Comparison of ENCODE assay signal across 30 cellular contexts in genomic region chr5:176625512-176625911, GRCh38. TPM values are rescaled to one million over a fixed set of nuclear protein-coding genes. Genes with fewer than 3 reads are reported as not detected.
"Had no signal": no experiment of that assay in that cellular context is flagged by ENCODE, and none has a peak within 500 bp of the region (broad histone marks: within the 10 kb centered on the region; RNA-seq: fewer than 3 reads in every experiment).

No MANE protein-coding gene starts in this region.

- H3K36me3 Mint-ChIP-seq: activated naive CD4-positive, alpha-beta T cell treated with anti-CD3 and anti-CD28 coated beads, Interleukin-2, amount 50 U/mL, for 72 hours had no signal

- H3K27ac Mint-ChIP-seq: activated CD4-positive, alpha-beta T cell treated with anti-CD3 and anti-CD28 coated beads, Interleukin-2, amount 10 ng/mL, durations not matched to agents 7 days and 5 days; activated CD8-positive, alpha-beta T cell treated with anti-CD3 and anti-CD28 coated beads, Interleukin-2, amount 10 ng/mL, durations not matched to agents 7 days and 5 days; activated naive CD4-positive, alpha-beta T cell treated with anti-CD3 and anti-CD28 coated beads for 36 hours; activated naive CD4-positive, alpha-beta T cell treated with anti-CD3 and anti-CD28 coated beads, Interleukin-2, amount 50 U/mL, for 72 hours; activated naive CD8-positive, alpha-beta T cell treated with anti-CD3 and anti-CD28 coated beads, Interleukin-2, amount 50 U/mL, for 24 hours; activated T-cell treated with anti-CD3 and anti-CD28 coated beads, Interleukin-2, amount 50 U/mL, for 24 hours; activated T-helper 2 cell treated with anti-CD3 and anti-CD28 coated beads, Interferon-gamma antibody, Interleukin-2, Interleukin-4, amounts not matched to agents 10 μg/mL and 5 μg/mL and 100 μg/mL, durations not matched to agents 14 hours and 24 hours and 36 hours; T-helper 1 cell treated with Interleukin-12 subunit alpha and Interleukin-12 subunit beta and Interleukin-4 antibody, amounts not matched to agents 30 μg/mL and 1 μg/mL, for 36 hours; T-helper 2 cell treated with Interferon-gamma antibody and Interleukin-4, amounts not matched to agents 5 μg/mL and 100 μg/mL, for 36 hours had no signal

- DNase-seq: activated CD4-positive, alpha-beta T cell treated with anti-CD3 and anti-CD28 coated beads, Interleukin-2, amount 10 ng/mL, durations not matched to agents 7 days and 5 days; activated CD4-positive, alpha-beta T cell treated with anti-CD3 and anti-CD28 coated beads, Interleukin-2, amount 50 U/mL, for 48 hours; activated CD8-positive, alpha-beta T cell treated with anti-CD3 and anti-CD28 coated beads, Interleukin-2, amount 10 ng/mL, durations not matched to agents 7 days and 5 days; activated gamma-delta T cell treated with Interleukin-2 at 50 U/mL for 16 hours; activated naive CD4-positive, alpha-beta T cell treated with anti-CD3 and anti-CD28 coated beads for 36 hours; activated naive CD8-positive, alpha-beta T cell treated with anti-CD3 and anti-CD28 coated beads, Interleukin-2, amount 50 U/mL, for 24 hours; activated T-cell treated with anti-CD3 and anti-CD28 coated beads, Interleukin-2, amount 50 U/mL, for 24 hours; anterior cingulate cortex; brain microvascular endothelial cell; central memory CD4-positive, alpha-beta T cell; NCI-H1092 treated with DMSO at 0.1 percent for 48 hours; NCI-H1417; NCI-H146; NCI-H187; NCI-H2029 treated with DMSO at 0.1 percent for 48 hours; NCI-H2107; NCI-H2171; NCI-H510A; NCI-H748 treated with DMSO at 0.1 percent for 48 hours; NK-92 treated with Interleukin-12 subunit alpha and Interleukin-12 subunit beta, amount 100 ng/mL, for 24 hours; PC-9; SHP77 treated with DMSO at 0.1 percent for 48 hours; SK-N-SH had no signal

- H2AFZ ChIP-seq: PC-9 had no signal

- H3K36me3 ChIP-seq: brain microvascular endothelial cell, SJSA1 had no signal

- H3K4me3 ChIP-seq: PC-9, SJSA1 had no signal

- H3K9me3 Mint-ChIP-seq: activated CD4-positive, alpha-beta T cell treated with anti-CD3 and anti-CD28 coated beads, Interleukin-2, amount 10 ng/mL, durations not matched to agents 7 days and 5 days; activated naive CD4-positive, alpha-beta T cell treated with anti-CD3 and anti-CD28 coated beads for 36 hours; activated naive CD4-positive, alpha-beta T cell treated with anti-CD3 and anti-CD28 coated beads, Interleukin-2, amount 50 U/mL, for 72 hours; activated naive CD8-positive, alpha-beta T cell treated with anti-CD3 and anti-CD28 coated beads, Interleukin-2, amount 50 U/mL, for 24 hours; activated T-cell treated with anti-CD3 and anti-CD28 coated beads, Interleukin-2, amount 50 U/mL, for 24 hours; activated T-helper 2 cell treated with anti-CD3 and anti-CD28 coated beads, Interferon-gamma antibody, Interleukin-2, Interleukin-4, amounts not matched to agents 10 μg/mL and 5 μg/mL and 100 μg/mL, durations not matched to agents 14 hours and 24 hours and 36 hours; T-helper 1 cell treated with Interleukin-12 subunit alpha and Interleukin-12 subunit beta and Interleukin-4 antibody, amounts not matched to agents 30 μg/mL and 1 μg/mL, for 36 hours; T-helper 2 cell treated with Interferon-gamma antibody and Interleukin-4, amounts not matched to agents 5 μg/mL and 100 μg/mL, for 36 hours had no signal

- H3K27ac ChIP-seq: brain microvascular endothelial cell, KMS-11, PC-9, SJSA1 had no signal

- H3K9me3 ChIP-seq: SJSA1, SK-N-SH had no signal

- H3K9ac ChIP-seq: KMS-11, SK-N-SH had no signal

- ATAC-seq: activated CD8-positive, alpha-beta T cell treated with anti-CD3 and anti-CD28 coated beads, Interleukin-2, amount 10 ng/mL, durations not matched to agents 7 days and 5 days; activated naive CD4-positive, alpha-beta T cell treated with anti-CD3 and anti-CD28 coated beads, Interleukin-2, amount 50 U/mL, for 72 hours; activated naive CD8-positive, alpha-beta T cell treated with anti-CD3 and anti-CD28 coated beads, Interleukin-2, amount 50 U/mL, for 24 hours had no signal

- H3K4me2 ChIP-seq: KMS-11, PC-9, SK-N-SH had no signal

- H3K4me3 Mint-ChIP-seq: activated CD4-positive, alpha-beta T cell treated with anti-CD3 and anti-CD28 coated beads, Interleukin-2, amount 10 ng/mL, durations not matched to agents 7 days and 5 days; activated CD8-positive, alpha-beta T cell treated with anti-CD3 and anti-CD28 coated beads, Interleukin-2, amount 10 ng/mL, durations not matched to agents 7 days and 5 days; activated naive CD4-positive, alpha-beta T cell treated with anti-CD3 and anti-CD28 coated beads for 36 hours; activated naive CD8-positive, alpha-beta T cell treated with anti-CD3 and anti-CD28 coated beads, Interleukin-2, amount 50 U/mL, for 24 hours; activated T-cell treated with anti-CD3 and anti-CD28 coated beads, Interleukin-2, amount 50 U/mL, for 24 hours; T-helper 1 cell treated with Interleukin-12 subunit alpha and Interleukin-12 subunit beta and Interleukin-4 antibody, amounts not matched to agents 30 μg/mL and 1 μg/mL, for 36 hours; T-helper 2 cell treated with Interferon-gamma antibody and Interleukin-4, amounts not matched to agents 5 μg/mL and 100 μg/mL, for 36 hours had no signal

RNA-seq across cellular contexts. Expression of gene SNCB, which starts 4.8 kb away (rescaled TPM):
- total RNA-seq: activated CD4-positive, alpha-beta T cell treated with anti-CD3 and anti-CD28 coated beads, Interleukin-2, amount 10 ng/mL, durations not matched to agents 7 days and 5 days; activated CD8-positive, alpha-beta T cell treated with anti-CD3 and anti-CD28 coated beads, Interleukin-2, amount 10 ng/mL, durations not matched to agents 7 days and 5 days; activated naive CD4-positive, alpha-beta T cell treated with anti-CD3 and anti-CD28 coated beads for 36 hours; activated T-helper 2 cell treated with anti-CD3 and anti-CD28 coated beads, Interferon-gamma antibody, Interleukin-2, Interleukin-4, amounts not matched to agents 10 μg/mL and 5 μg/mL and 100 μg/mL, durations not matched to agents 14 hours and 24 hours and 36 hours; PC-9; SJSA1 had no signal

RNA-seq across cellular contexts. Expression of gene EIF4E1B, which starts 5.0 kb away (rescaled TPM):
- total RNA-seq: activated CD4-positive, alpha-beta T cell treated with anti-CD3 and anti-CD28 coated beads, Interleukin-2, amount 10 ng/mL, durations not matched to agents 7 days and 5 days; activated CD8-positive, alpha-beta T cell treated with anti-CD3 and anti-CD28 coated beads, Interleukin-2, amount 10 ng/mL, durations not matched to agents 7 days and 5 days; activated naive CD4-positive, alpha-beta T cell treated with anti-CD3 and anti-CD28 coated beads for 36 hours; activated naive CD4-positive, alpha-beta T cell treated with anti-CD3 and anti-CD28 coated beads, Interleukin-2, amount 50 U/mL, for 72 hours; activated T-helper 2 cell treated with anti-CD3 and anti-CD28 coated beads, Interferon-gamma antibody, Interleukin-2, Interleukin-4, amounts not matched to agents 10 μg/mL and 5 μg/mL and 100 μg/mL, durations not matched to agents 14 hours and 24 hours and 36 hours; LHCN-M2; PC-9; SJSA1 had no signal
